8 cellular contexts compared by ENCODE assay signal in genomic region chr11:111736191-111736590, GRCh38. TPM values are rescaled to one million over a fixed set of nuclear protein-coding genes. Genes with fewer than 3 reads are reported as not detected.
A peak's percentile ranks its signal among the peaks of the same experiment; 100 is the strongest.
DNase-seq lines count a peak whose midpoint lies in the region; ATAC-seq and TF ChIP-seq lines count a peak whose summit lies in the region.

No MANE protein-coding gene starts in this region.

- peak overlapping the region; percentile 85 to 97 (median 96) for H3K27ac ChIP-seq in gastrocnemius medialis

- peaks cover 13% of the 10 kb centered on the region for H3K4me1 Mint-ChIP-seq in Caco-2 (ENCODE audit: low read depth, unreplicated experiment)
- H3K4me1 Mint-ChIP-seq in stimulated activated effector memory CD8-positive, alpha-beta T cell treated with anti-CD3 and anti-CD28 coated beads, Interleukin-12 subunit alpha, Interleukin-12 subunit beta, amount 100 ng/mL, for 72 hours, result peaks cover 4% of the 10 kb centered on the region

- POLR2A ChIA-PET in Caco-2 (lab: Charles Lee), result no interaction called here

- H3K9me3 ChIP-seq in Caco-2, result no peaks in the 10 kb centered on the region
- H3K9me3 ChIP-seq in gastrocnemius medialis, result no peaks in the 10 kb centered on the region

- no peak overlapping the region for H3K4me3 Mint-ChIP-seq in Caco-2 (ENCODE audit: unreplicated experiment)
- H3K4me3 Mint-ChIP-seq in stimulated activated effector memory CD8-positive, alpha-beta T cell treated with anti-CD3 and anti-CD28 coated beads, Interleukin-12 subunit alpha, Interleukin-12 subunit beta, amount 100 ng/mL, for 72 hours, result no peak overlapping the region

- H3K36me3 ChIP-seq in Caco-2 (ENCODE audit: control insufficient read depth, insufficient read depth, low read length) (peaks cover 3% of the 10 kb centered on the region), gastrocnemius medialis (peaks cover 0 to 6% of the 10 kb centered on the region in 2 donors)

- no peaks in the 10 kb centered on the region for H3K27me3 Mint-ChIP-seq in Caco-2 (ENCODE audit: insufficient read depth, unreplicated experiment)

- peaks cover 72% of the 10 kb centered on the region for H3K36me3 Mint-ChIP-seq in Caco-2 (ENCODE audit: insufficient read depth, unreplicated experiment)
- H3K36me3 Mint-ChIP-seq in stimulated activated effector memory CD8-positive, alpha-beta T cell treated with anti-CD3 and anti-CD28 coated beads, Interleukin-12 subunit alpha, Interleukin-12 subunit beta, amount 100 ng/mL, for 72 hours, result peaks cover 42% of the 10 kb centered on the region

- H3K9me3 Mint-ChIP-seq in Caco-2 (ENCODE audit: unreplicated experiment), result no peaks in the 10 kb centered on the region
- no peaks in the 10 kb centered on the region for H3K9me3 Mint-ChIP-seq in stimulated activated effector memory CD8-positive, alpha-beta T cell treated with anti-CD3 and anti-CD28 coated beads, Interleukin-12 subunit alpha, Interleukin-12 subunit beta, amount 100 ng/mL, for 72 hours

- CTCF ChIA-PET in Caco-2 (lab: Charles Lee), result no interaction called here

- no peak for TF ChIP-seq POLR2A in gastrocnemius medialis (IDR thresholded peaks at IDR 0.05)

- H3K27me3 ChIP-seq in Caco-2 (replicated peaks; ENCODE audit: control insufficient read depth, insufficient read depth, low read length) (no peaks in the 10 kb centered on the region), gastrocnemius medialis (no peaks in the 10 kb centered on the region)

- no peak for ATAC-seq in left ventricle myocardium superior
- ATAC-seq in gastrocnemius medialis, result no peak
- no peak for ATAC-seq in GM18858 (IDR thresholded peaks at IDR 0.05; ENCODE audit: unreplicated experiment)
- ATAC-seq in HG02678 (IDR thresholded peaks at IDR 0.05; ENCODE audit: unreplicated experiment), result no peak
- no peak for ATAC-seq in stimulated activated effector memory CD8-positive, alpha-beta T cell treated with anti-CD3 and anti-CD28 coated beads, Interleukin-12 subunit alpha, Interleukin-12 subunit beta, amount 100 ng/mL, for 72 hours

- intact Hi-C loops in Caco-2 (cut with micrococcal nuclease; ENCODE audit: unreplicated experiment) (no loop called here), left ventricle myocardium superior (cut with micrococcal nuclease) (no loop called here), gastrocnemius medialis (cut with DNase I; ENCODE audit: low total_unique reads) (loop anchor here (1.0 kb wide), 1 partner anchor 30 kb away; the partner anchor contains the start of gene PPP2R1B)

- DNase-seq in Caco-2 (no peak), amniotic epithelial cell (ENCODE audit: low read depth) (peak; percentile 75), left ventricle myocardium superior (peak; percentile 41), gastrocnemius medialis (peak in 1 of 2 donors; percentile 11), GDM1 (lab: John Stamatoyannopoulos, UW) (no peak)
- no peak for DNase-seq in stimulated activated effector memory CD8-positive, alpha-beta T cell treated with anti-CD3 and anti-CD28 coated beads, Interleukin-12 subunit alpha, Interleukin-12 subunit beta, amount 100 ng/mL, for 72 hours (ENCODE audit: low spot score in 2 of 2)

- H3K27ac Mint-ChIP-seq in Caco-2 (ENCODE audit: unreplicated experiment), result peak overlapping the region; percentile 29
- no peak overlapping the region for H3K27ac Mint-ChIP-seq in stimulated activated effector memory CD8-positive, alpha-beta T cell treated with anti-CD3 and anti-CD28 coated beads, Interleukin-12 subunit alpha, Interleukin-12 subunit beta, amount 100 ng/mL, for 72 hours

- in situ Hi-C loops in gastrocnemius medialis (cut with MboI; ENCODE audit: low sequenced_read_pairs in 4 of 4), result no loop called here

- TF ChIP-seq CTCF in Caco-2 (IDR thresholded peaks at IDR 0.05; ENCODE audit: insufficient read depth in 1 of 2, low read depth in 1 of 2, low read length in 1 of 2, severe bottlenecking in 1 of 2, unreplicated experiment in 1 of 2), result no peak
- TF ChIP-seq CTCF in gastrocnemius medialis (IDR thresholded peaks at IDR 0.05 in 4 of 5, conservative IDR thresholded peaks at IDR 0.05 in 1 of 5), result no peak

- no peak overlapping the region for H3K4me3 ChIP-seq in Caco-2 (ENCODE audit: low read depth, low read length)
- H3K4me3 ChIP-seq in gastrocnemius medialis, result peak overlapping the region; percentile 42 to 58 (median 54)

- H3K4me1 ChIP-seq in Caco-2 (peaks cover 13% of the 10 kb centered on the region), gastrocnemius medialis (peaks cover 75 to 77% of the 10 kb centered on the region in 2 donors)

- BruUV-seq in Caco-2 (replicated peaks; lab: Mats Ljungman, UMichigan), result no TSS peak

RNA-seq across cellular contexts. Expression of gene PPP2R1B, which starts 30.0 kb away (rescaled TPM):
- total RNA-seq in Caco-2 (2022) (109 and 114 TPM in 2 replicates), left ventricle myocardium superior (7.4 TPM), gastrocnemius medialis (10 to 100 TPM in 2 of 4 donors, 1 to 10 TPM in 2; 7.3 to 16.0 (median 9.4) TPM)

Comparison
In these comparisons a context has a peak if more than half of its experiments do, and no peak if none do; other contexts are left out.
1. DNase-seq: peak in amniotic epithelial cell (single experiment) and left ventricle myocardium superior (single experiment); none in Caco-2 (0 of 2), GDM1 (single experiment) and stimulated activated effector memory CD8-positive, alpha-beta T cell treated with anti-CD3 and anti-CD28 coated beads, Interleukin-12 subunit alpha, Interleukin-12 subunit beta, amount 100 ng/mL, for 72 hours (0 of 2).